In the genomic region with DNA sequence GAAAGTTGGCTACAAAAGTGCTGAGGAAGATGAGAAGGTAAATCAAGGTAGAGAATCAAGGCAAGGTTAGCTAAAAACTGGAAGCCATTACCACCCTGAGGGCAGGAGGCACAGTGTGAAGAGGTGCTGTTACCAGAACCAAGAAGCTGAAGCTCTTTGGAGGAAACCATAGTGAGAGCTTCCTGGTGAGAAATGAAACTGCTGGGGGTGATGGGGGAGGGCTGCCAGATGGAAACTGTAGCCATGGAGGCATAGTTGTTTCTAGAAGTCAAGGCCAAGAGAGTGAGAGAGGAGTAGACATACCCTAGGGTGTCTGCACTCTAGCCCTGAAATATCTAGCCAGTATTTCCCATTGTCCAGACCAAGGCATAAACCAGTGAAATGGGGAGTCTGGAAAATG, we compare ENCODE assay signal across 9 cellular contexts.
DNase-seq lines count a peak whose midpoint lies in the region; ATAC-seq, FAIRE-seq and TF ChIP-seq lines count a peak whose summit lies in the region.
"Had no signal": no experiment of that assay in that cellular context is flagged by ENCODE, and none has a peak within 500 bp of the region (broad histone marks: within the 10 kb centered on the region; RNA-seq: fewer than 3 reads in every experiment).

No MANE protein-coding gene starts in this region.

- TF ChIP-seq CTCF in GM10248 (IDR thresholded peaks at IDR 0.05; ENCODE audit: control extremely low read depth, extremely low read depth, low read depth, missing control alignments), result no peak

- POLR2A ChIA-PET in GM10248 (lab: Yijun Ruan, JAX), result no interaction called here

- CTCF ChIA-PET in GM10248 (lab: Yijun Ruan, JAX), result interaction anchor here (0.6 to 3.3 kb wide), 9 partner anchors 8 to 549 kb away, joined by 3 to 16 read pairs (median 4); a partner anchor contains a TSS

- DNase-seq in GM10248 (ENCODE audit: extremely low spot score), result peak; percentile 15
- DNase-seq in GM19239 (ENCODE audit: insufficient read length, low spot score), result peak; percentile 15
- no peak for DNase-seq in NCI-H524 treated with DMSO at 0.1 percent for 48 hours (lab: John Stamatoyannopoulos, UW)
- no peak for DNase-seq in AG08395 (ENCODE audit: low spot score)
- DNase-seq in SIG-M5 (lab: John Stamatoyannopoulos, UW), result no peak
- DNase-seq in COLO668 (lab: John Stamatoyannopoulos, UW; ENCODE audit: unreplicated experiment), result no peak
- DNase-seq: BE2C had no signal

- peak; percentile 88 for FAIRE-seq in GM19239 (lab: Jason Lieb, UNC)

- ATAC-seq in HG02763 (IDR thresholded peaks at IDR 0.05; ENCODE audit: unreplicated experiment) (peak; percentile 81), HG03571 (IDR thresholded peaks at IDR 0.05; ENCODE audit: unreplicated experiment) (peak; percentile 70)

Comparison
In these comparisons a context has a peak if more than half of its experiments do, and no peak if none do; other contexts are left out.
1. DNase-seq: peak in GM10248 (single experiment) and GM19239 (single experiment); none in NCI-H524 treated with DMSO at 0.1 percent for 48 hours (single experiment), AG08395 (single experiment), SIG-M5 (single experiment) and COLO668 (single experiment).